Comparison of ENCODE assay signal across 1 cellular context in the genomic region with DNA sequence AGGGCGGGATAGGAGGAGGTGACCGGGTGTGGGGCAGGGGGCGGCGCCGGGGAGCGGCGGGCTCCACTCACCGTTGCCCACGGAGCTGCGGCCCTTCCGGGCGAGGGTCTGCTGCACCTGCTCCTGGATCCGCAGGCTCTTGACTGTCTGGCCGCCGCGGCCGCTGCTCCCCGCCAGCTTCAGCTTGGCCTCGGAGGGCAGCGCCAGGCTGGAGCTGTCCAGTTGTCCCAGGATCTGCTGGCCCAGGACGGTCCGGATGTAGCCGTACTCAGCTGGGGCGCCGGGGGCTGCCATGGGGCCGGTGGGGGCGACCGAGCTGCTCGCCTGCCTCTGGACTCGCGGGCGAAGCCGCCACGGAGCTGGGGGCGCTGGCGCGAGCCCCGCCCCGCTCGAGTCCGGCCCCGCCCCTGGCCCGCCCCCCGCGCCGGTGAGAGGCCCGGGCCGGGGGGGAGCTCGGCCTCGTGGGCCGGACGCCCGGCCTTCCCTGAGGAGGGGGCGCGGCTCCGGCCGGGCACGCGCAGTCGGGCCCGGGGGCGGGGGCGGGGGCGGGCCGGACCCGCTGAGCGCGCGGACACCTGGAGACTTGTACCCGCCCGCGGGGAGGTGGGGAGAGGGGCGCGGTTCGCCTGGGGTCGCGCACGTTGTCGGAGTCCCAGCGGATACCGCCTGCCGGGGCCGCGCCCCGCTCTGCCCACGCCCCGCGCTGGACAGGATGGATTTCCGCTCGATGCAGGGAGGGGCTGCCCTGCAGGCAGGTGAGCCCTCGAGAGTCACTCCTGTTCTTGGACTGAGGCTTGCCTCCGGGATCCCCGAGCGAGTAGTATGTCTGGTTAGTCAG.
TF ChIP-seq lines count a peak whose summit lies in the region.

TSS of gene PKP2 (minus strand) at position 340 of the 838 bp plus-strand sequence. CDS start at position 294, 46 bp downstream.

TF ChIP-seq in HepG2, 621 proteins besides CTCF, POLR2A, EP300 and RAD21 (continued from another document and continues in another):
- TF ChIP-seq, protein P1, sequence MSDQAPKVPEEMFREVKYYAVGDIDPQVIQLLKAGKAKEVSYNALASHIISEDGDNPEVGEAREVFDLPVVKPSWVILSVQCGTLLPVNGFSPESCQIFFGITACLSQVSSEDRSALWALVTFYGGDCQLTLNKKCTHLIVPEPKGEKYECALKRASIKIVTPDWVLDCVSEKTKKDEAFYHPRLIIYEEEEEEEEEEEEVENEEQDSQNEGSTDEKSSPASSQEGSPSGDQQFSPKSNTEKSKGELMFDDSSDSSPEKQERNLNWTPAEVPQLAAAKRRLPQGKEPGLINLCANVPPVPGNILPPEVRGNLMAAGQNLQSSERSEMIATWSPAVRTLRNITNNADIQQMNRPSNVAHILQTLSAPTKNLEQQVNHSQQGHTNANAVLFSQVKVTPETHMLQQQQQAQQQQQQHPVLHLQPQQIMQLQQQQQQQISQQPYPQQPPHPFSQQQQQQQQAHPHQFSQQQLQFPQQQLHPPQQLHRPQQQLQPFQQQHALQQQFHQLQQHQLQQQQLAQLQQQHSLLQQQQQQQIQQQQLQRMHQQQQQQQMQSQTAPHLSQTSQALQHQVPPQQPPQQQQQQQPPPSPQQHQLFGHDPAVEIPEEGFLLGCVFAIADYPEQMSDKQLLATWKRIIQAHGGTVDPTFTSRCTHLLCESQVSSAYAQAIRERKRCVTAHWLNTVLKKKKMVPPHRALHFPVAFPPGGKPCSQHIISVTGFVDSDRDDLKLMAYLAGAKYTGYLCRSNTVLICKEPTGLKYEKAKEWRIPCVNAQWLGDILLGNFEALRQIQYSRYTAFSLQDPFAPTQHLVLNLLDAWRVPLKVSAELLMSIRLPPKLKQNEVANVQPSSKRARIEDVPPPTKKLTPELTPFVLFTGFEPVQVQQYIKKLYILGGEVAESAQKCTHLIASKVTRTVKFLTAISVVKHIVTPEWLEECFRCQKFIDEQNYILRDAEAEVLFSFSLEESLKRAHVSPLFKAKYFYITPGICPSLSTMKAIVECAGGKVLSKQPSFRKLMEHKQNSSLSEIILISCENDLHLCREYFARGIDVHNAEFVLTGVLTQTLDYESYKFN (CRISPR knock-in tag; conservative IDR thresholded peaks at IDR 0.05) = peak; percentile 50; the same call in 1 of the 2 replicates
- TF ChIP-seq E2F5 (CRISPR knock-in tag; conservative IDR thresholded peaks at IDR 0.05) (peak; percentile 29; the same call in 1 of the 2 replicates), PRMT3 (CRISPR knock-in tag; IDR thresholded peaks at IDR 0.05; ENCODE audit: borderline replicate concordance, low read depth) (no peak), ZNF577 (CRISPR knock-in tag; IDR thresholded peaks at IDR 0.05; ENCODE audit: borderline replicate concordance, low read depth) (no peak), ZNF746 (CRISPR knock-in tag; IDR thresholded peaks at IDR 0.05) (no peak), ZNF430 (CRISPR knock-in tag; IDR thresholded peaks at IDR 0.05) (peak; percentile 53; the same call in 1 of the 2 replicates), GABPB1 (CRISPR knock-in tag; IDR thresholded peaks at IDR 0.05) (peak; percentile 78), SMAD1 (CRISPR knock-in tag; IDR thresholded peaks at IDR 0.05; ENCODE audit: borderline replicate concordance, low read depth) (no peak), U2AF2 (IDR thresholded peaks at IDR 0.05; ENCODE audit: low read depth, low read length) (no peak), ATM (IDR thresholded peaks at IDR 0.05; ENCODE audit: borderline replicate concordance) (no peak), NR2F6 (IDR thresholded peaks at IDR 0.05) (no peak), NR2F6 (CRISPR knock-in tag; IDR thresholded peaks at IDR 0.05) (peak; percentile 36; the same call in 1 of the 2 replicates), ZNF446 (CRISPR knock-in tag; IDR thresholded peaks at IDR 0.05) (peak; percentile 45; the same call in 1 of the 2 replicates), ZIK1 (CRISPR knock-in tag; IDR thresholded peaks at IDR 0.05; ENCODE audit: borderline replicate concordance, low read depth) (no peak), DMAP1 (CRISPR knock-in tag; IDR thresholded peaks at IDR 0.05) (peak; percentile 61; the same call in 1 of the 2 replicates), HNRNPK (IDR thresholded peaks at IDR 0.05; ENCODE audit: low read depth, low read length, poor library complexity, severe bottlenecking) (peak; percentile 52), ZFP90 (CRISPR knock-in tag; IDR thresholded peaks at IDR 0.05; ENCODE audit: borderline replicate concordance) (0 out of 2 replicates have a peak, but pooled peaks have one; percentile 7), ZNF441 (CRISPR knock-in tag; IDR thresholded peaks at IDR 0.05; ENCODE audit: borderline replicate concordance) (peak; percentile 30; the same call in 1 of the 2 replicates), MTF2 (CRISPR knock-in tag; IDR thresholded peaks at IDR 0.05; ENCODE audit: borderline replicate concordance) (0 out of 2 replicates have a peak, but pooled peaks have one; percentile 2), KDM3A (CRISPR knock-in tag; IDR thresholded peaks at IDR 0.05; ENCODE audit: low read depth) (no peak), JUND (CRISPR knock-in tag; IDR thresholded peaks at IDR 0.05) (no peak), DRAP1 (CRISPR knock-in tag; IDR thresholded peaks at IDR 0.05) (peak; percentile 49; the same call in 1 of the 2 replicates), ZSCAN25 (CRISPR knock-in tag; IDR thresholded peaks at IDR 0.05) (no peak), POLR2G (IDR thresholded peaks at IDR 0.05; ENCODE audit: low read depth, low read length) (peak; percentile 52; the same call in 1 of the 2 replicates), ZNF282 (IDR thresholded peaks at IDR 0.05; ENCODE audit: partially characterized antibody) (no peak), ZSCAN9 (CRISPR knock-in tag; IDR thresholded peaks at IDR 0.05; ENCODE audit: borderline replicate concordance) (no peak), ZBTB21 (CRISPR knock-in tag; IDR thresholded peaks at IDR 0.05) (no peak), ELF3 (CRISPR knock-in tag; IDR thresholded peaks at IDR 0.05) (peak; percentile 17; the same call in 1 of the 2 replicates), ZNF12 (CRISPR knock-in tag; IDR thresholded peaks at IDR 0.05) (0 out of 2 replicates have a peak, but pooled peaks have one; percentile 61), ZMYM4 (CRISPR knock-in tag; IDR thresholded peaks at IDR 0.05) (peak; percentile 48), ZMAT3 (CRISPR knock-in tag; conservative IDR thresholded peaks at IDR 0.05) (no peak), ZNF709 (CRISPR knock-in tag; IDR thresholded peaks at IDR 0.05) (peak; percentile 12; the same call in 1 of the 2 replicates), TBX2 (CRISPR knock-in tag; IDR thresholded peaks at IDR 0.05; ENCODE audit: borderline replicate concordance) (peak; percentile 65; the same call in 1 of the 2 replicates), ZNF556 (CRISPR knock-in tag; IDR thresholded peaks at IDR 0.05; ENCODE audit: borderline replicate concordance) (0 out of 2 replicates have a peak, but pooled peaks have one; percentile 34), ARHGAP35 (CRISPR knock-in tag; IDR thresholded peaks at IDR 0.05; ENCODE audit: borderline replicate concordance) (0 out of 2 replicates have a peak, but pooled peaks have one; percentile 20), ZGPAT (CRISPR knock-in tag; IDR thresholded peaks at IDR 0.05) (peak; percentile 58; the same call in 1 of the 2 replicates), NR2F1 (CRISPR knock-in tag; IDR thresholded peaks at IDR 0.05) (no peak), PHF8 (CRISPR knock-in tag; IDR thresholded peaks at IDR 0.05) (peak; percentile 75), SRY (CRISPR knock-in tag; IDR thresholded peaks at IDR 0.05) (peak; percentile 62; the same call in 1 of the 2 replicates), HOXA3 (CRISPR knock-in tag; IDR thresholded peaks at IDR 0.05) (no peak), ASH2L (IDR thresholded peaks at IDR 0.05; ENCODE audit: insufficient read length, low read depth, low read length) (no peak), ZXDC (CRISPR knock-in tag; IDR thresholded peaks at IDR 0.05) (no peak), POLR2AphosphoS5 (IDR thresholded peaks at IDR 0.05; ENCODE audit: low read depth, low read length) (peak; percentile 62), KDM5B (CRISPR knock-in tag; IDR thresholded peaks at IDR 0.05; ENCODE audit: borderline replicate concordance) (0 out of 2 replicates have a peak, but pooled peaks have one; percentile 16), FOXP1 (IDR thresholded peaks at IDR 0.05) (no peak), FOXP1 (CRISPR knock-in tag; IDR thresholded peaks at IDR 0.05) (no peak)
- TF ChIP-seq, protein P2, sequence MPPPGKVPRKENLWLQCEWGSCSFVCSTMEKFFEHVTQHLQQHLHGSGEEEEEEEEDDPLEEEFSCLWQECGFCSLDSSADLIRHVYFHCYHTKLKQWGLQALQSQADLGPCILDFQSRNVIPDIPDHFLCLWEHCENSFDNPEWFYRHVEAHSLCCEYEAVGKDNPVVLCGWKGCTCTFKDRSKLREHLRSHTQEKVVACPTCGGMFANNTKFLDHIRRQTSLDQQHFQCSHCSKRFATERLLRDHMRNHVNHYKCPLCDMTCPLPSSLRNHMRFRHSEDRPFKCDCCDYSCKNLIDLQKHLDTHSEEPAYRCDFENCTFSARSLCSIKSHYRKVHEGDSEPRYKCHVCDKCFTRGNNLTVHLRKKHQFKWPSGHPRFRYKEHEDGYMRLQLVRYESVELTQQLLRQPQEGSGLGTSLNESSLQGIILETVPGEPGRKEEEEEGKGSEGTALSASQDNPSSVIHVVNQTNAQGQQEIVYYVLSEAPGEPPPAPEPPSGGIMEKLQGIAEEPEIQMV (CRISPR knock-in tag; IDR thresholded peaks at IDR 0.05; ENCODE audit: low read depth) = 0 out of 2 replicates have a peak, but pooled peaks have one; percentile 58
- TF ChIP-seq, protein P3, sequence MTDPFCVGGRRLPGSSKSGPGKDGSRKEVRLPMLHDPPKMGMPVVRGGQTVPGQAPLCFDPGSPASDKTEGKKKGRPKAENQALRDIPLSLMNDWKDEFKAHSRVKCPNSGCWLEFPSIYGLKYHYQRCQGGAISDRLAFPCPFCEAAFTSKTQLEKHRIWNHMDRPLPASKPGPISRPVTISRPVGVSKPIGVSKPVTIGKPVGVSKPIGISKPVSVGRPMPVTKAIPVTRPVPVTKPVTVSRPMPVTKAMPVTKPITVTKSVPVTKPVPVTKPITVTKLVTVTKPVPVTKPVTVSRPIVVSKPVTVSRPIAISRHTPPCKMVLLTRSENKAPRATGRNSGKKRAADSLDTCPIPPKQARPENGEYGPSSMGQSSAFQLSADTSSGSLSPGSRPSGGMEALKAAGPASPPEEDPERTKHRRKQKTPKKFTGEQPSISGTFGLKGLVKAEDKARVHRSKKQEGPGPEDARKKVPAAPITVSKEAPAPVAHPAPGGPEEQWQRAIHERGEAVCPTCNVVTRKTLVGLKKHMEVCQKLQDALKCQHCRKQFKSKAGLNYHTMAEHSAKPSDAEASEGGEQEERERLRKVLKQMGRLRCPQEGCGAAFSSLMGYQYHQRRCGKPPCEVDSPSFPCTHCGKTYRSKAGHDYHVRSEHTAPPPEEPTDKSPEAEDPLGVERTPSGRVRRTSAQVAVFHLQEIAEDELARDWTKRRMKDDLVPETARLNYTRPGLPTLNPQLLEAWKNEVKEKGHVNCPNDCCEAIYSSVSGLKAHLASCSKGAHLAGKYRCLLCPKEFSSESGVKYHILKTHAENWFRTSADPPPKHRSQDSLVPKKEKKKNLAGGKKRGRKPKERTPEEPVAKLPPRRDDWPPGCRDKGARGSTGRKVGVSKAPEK (CRISPR knock-in tag; IDR thresholded peaks at IDR 0.05; ENCODE audit: borderline replicate concordance) = no peak
